In the genomic region with DNA sequence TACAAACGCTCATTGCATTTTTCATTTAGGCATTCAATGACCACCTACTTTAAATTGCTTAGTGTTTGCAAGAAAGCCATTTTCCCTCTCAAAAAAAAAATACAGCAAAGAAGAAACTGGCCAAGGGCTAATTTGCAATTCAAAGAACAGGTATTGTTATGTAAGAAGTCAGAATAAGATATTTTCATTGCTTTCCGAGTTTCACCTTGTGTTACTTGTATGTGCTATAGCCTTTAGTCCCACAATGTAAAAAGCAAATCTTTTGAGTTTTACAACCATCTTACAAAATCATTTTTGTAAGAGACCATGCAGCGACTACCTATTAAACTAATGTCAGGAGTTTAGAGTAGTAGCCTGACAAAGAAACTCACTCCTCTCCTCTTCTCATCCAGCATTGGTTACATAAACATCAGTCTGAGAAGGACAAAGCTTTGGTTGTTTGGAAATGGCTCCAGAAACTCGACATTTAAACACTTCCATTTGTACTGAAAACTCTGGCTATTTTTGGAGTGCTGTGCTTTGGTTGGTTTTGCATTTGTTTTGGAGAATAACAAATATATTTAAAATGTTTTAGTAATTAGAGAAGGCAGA, we compare ENCODE assay signal across 26 cellular contexts. TPM values are rescaled to one million over a fixed set of nuclear protein-coding genes. Genes with fewer than 3 reads are reported as not detected.
"Had no signal": no experiment of that assay in that cellular context is flagged by ENCODE, and none has a peak within 500 bp of the region (broad histone marks: within the 10 kb centered on the region; RNA-seq: fewer than 3 reads in every experiment).

No MANE protein-coding gene starts in this region.

- H3K9me3 Mint-ChIP-seq: activated CD4-positive, alpha-beta memory T cell treated with anti-CD3 and anti-CD28 coated beads for 36 hours; activated CD4-positive, alpha-beta T cell treated with anti-CD3 and anti-CD28 coated beads, Interleukin-2, amount 10 ng/mL, durations not matched to agents 7 days and 5 days; activated T-cell treated with anti-CD3 and anti-CD28 coated beads, Interleukin-2, amount 50 U/mL, for 4 hours; T-helper 1 cell treated with Interleukin-12 subunit alpha and Interleukin-12 subunit beta and Interleukin-4 antibody, amounts not matched to agents 30 μg/mL and 1 μg/mL, for 36 hours had no signal

- FAIRE-seq: RCC 7860, TTC549 had no signal

- DNase-seq: activated CD4-positive, alpha-beta memory T cell treated with anti-CD3 and anti-CD28 coated beads for 36 hours; activated CD4-positive, alpha-beta T cell treated with anti-CD3 and anti-CD28 coated beads, Interleukin-2, amount 10 ng/mL, durations not matched to agents 7 days and 5 days; activated CD4-positive, CD25-positive, alpha-beta regulatory T cell; activated CD8-positive, alpha-beta memory T cell treated with anti-CD3 and anti-CD28 coated beads for 24 hours; activated effector memory CD4-positive, alpha-beta T cell treated with anti-CD3 and anti-CD28 coated beads, Interleukin-2, amount 50 U/mL, for 16 hours; activated naive CD4-positive, alpha-beta T cell treated with Interleukin-2 at 50 U/mL for 16 hours; activated naive CD8-positive, alpha-beta T cell treated with anti-CD3 and anti-CD28 coated beads, Interleukin-2, amount 50 U/mL, for 24 hours; activated T-cell treated with anti-CD3 and anti-CD28 coated beads, Interleukin-2, amount 50 U/mL, for 4 hours; amniotic stem cell; NCI-H1048; NCI-H146; NCI-H187 treated with DMSO at 0.1 percent for 48 hours; NCI-H2081 treated with DMSO at 0.1 percent for 48 hours; NCI-H446; NCI-H524; PC-3; SHP77; T-helper 9 cell had no signal

- H3K4me3 Mint-ChIP-seq: activated CD4-positive, alpha-beta memory T cell treated with anti-CD3 and anti-CD28 coated beads for 36 hours; activated CD4-positive, alpha-beta T cell treated with anti-CD3 and anti-CD28 coated beads, Interleukin-2, amount 10 ng/mL, durations not matched to agents 7 days and 5 days; activated naive CD8-positive, alpha-beta T cell treated with anti-CD3 and anti-CD28 coated beads, Interleukin-2, amount 50 U/mL, for 24 hours; activated T-cell treated with anti-CD3 and anti-CD28 coated beads, Interleukin-2, amount 50 U/mL, for 4 hours; brain; central memory CD8-positive, alpha-beta T cell; T-helper 1 cell treated with Interleukin-12 subunit alpha and Interleukin-12 subunit beta and Interleukin-4 antibody, amounts not matched to agents 30 μg/mL and 1 μg/mL, for 36 hours had no signal

- H3K4me1 Mint-ChIP-seq: activated CD4-positive, alpha-beta T cell treated with anti-CD3 and anti-CD28 coated beads, Interleukin-2, amount 10 ng/mL, durations not matched to agents 7 days and 5 days; activated naive CD8-positive, alpha-beta T cell treated with anti-CD3 and anti-CD28 coated beads, Interleukin-2, amount 50 U/mL, for 24 hours; central memory CD8-positive, alpha-beta T cell had no signal

- H3K36me3 ChIP-seq: ascending aorta, SJSA1 had no signal

- H3K4me1 ChIP-seq: ascending aorta, SJSA1 had no signal

- H3K27ac Mint-ChIP-seq: activated CD4-positive, alpha-beta memory T cell treated with anti-CD3 and anti-CD28 coated beads for 36 hours; activated CD4-positive, alpha-beta T cell treated with anti-CD3 and anti-CD28 coated beads, Interleukin-2, amount 10 ng/mL, durations not matched to agents 7 days and 5 days; activated naive CD4-positive, alpha-beta T cell treated with anti-CD3 and anti-CD28 coated beads, Interleukin-2, amount 50 U/mL, for 72 hours; activated naive CD8-positive, alpha-beta T cell treated with anti-CD3 and anti-CD28 coated beads, Interleukin-2, amount 50 U/mL, for 24 hours; brain; T-helper 1 cell treated with Interleukin-12 subunit alpha and Interleukin-12 subunit beta and Interleukin-4 antibody, amounts not matched to agents 30 μg/mL and 1 μg/mL, for 36 hours had no signal

- H3K4me3 ChIP-seq: ascending aorta, SJSA1 had no signal

- H3K27me3 ChIP-seq: ascending aorta, SJSA1 had no signal

- H3K36me3 Mint-ChIP-seq: activated CD4-positive, alpha-beta memory T cell treated with anti-CD3 and anti-CD28 coated beads for 36 hours; activated naive CD4-positive, alpha-beta T cell treated with anti-CD3 and anti-CD28 coated beads, Interleukin-2, amount 50 U/mL, for 72 hours had no signal

- H3K27me3 Mint-ChIP-seq: activated CD4-positive, alpha-beta memory T cell treated with anti-CD3 and anti-CD28 coated beads for 36 hours; activated CD4-positive, alpha-beta T cell treated with anti-CD3 and anti-CD28 coated beads, Interleukin-2, amount 10 ng/mL, durations not matched to agents 7 days and 5 days; activated naive CD8-positive, alpha-beta T cell treated with anti-CD3 and anti-CD28 coated beads, Interleukin-2, amount 50 U/mL, for 24 hours; brain; central memory CD8-positive, alpha-beta T cell had no signal

- H3K9me3 ChIP-seq: ascending aorta, SJSA1 had no signal

- H3K27ac ChIP-seq: ascending aorta, SJSA1 had no signal

- ATAC-seq: activated naive CD4-positive, alpha-beta T cell treated with anti-CD3 and anti-CD28 coated beads, Interleukin-2, amount 50 U/mL, for 72 hours; activated naive CD8-positive, alpha-beta T cell treated with anti-CD3 and anti-CD28 coated beads, Interleukin-2, amount 50 U/mL, for 24 hours; activated T-cell treated with anti-CD3 and anti-CD28 coated beads, Interleukin-2, amount 50 U/mL, for 4 hours; PC-3 had no signal

RNA-seq across cellular contexts. Expression of gene TENM3, which starts 15.3 kb away (rescaled TPM):
- total RNA-seq: activated CD4-positive, alpha-beta memory T cell treated with anti-CD3 and anti-CD28 coated beads for 36 hours; activated CD4-positive, alpha-beta T cell treated with anti-CD3 and anti-CD28 coated beads, Interleukin-2, amount 10 ng/mL, durations not matched to agents 7 days and 5 days; activated naive CD4-positive, alpha-beta T cell treated with anti-CD3 and anti-CD28 coated beads, Interleukin-2, amount 50 U/mL, for 72 hours had no signal
